Comparison of ENCODE assay signal across 8 cellular contexts in the genomic region with DNA sequence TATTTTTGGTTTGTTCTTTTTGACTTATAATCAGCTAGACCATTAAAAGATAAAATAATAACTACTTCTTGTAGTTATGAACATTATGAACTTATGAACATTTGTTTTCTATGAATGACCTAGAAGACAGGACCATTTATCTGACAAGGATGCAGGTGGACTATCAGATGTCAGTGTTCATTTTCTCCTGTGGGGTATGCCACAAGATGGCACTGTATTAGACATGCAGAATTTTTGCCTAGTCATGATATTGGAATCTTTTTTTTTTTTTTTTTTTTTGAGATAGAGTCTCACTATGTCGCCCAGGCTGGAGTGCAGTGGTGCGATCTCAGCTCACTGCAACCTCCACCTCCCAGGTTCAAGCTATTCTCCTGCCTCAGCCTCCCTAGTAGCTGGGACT. TPM values are rescaled to one million over a fixed set of nuclear protein-coding genes. Genes with fewer than 3 reads are reported as not detected.
DNase-seq lines count a peak whose midpoint lies in the region; ATAC-seq and TF ChIP-seq lines count a peak whose summit lies in the region.
"Not testable (repeated sequence)": the region's sequence is repeated elsewhere in the genome, so short reads cannot be mapped to it uniquely, and the experiment has no call there.

No MANE protein-coding gene starts in this region.

- not testable (repeated sequence) for H3K27me3 ChIP-seq in DND-41 (ENCODE audit: insufficient read depth, low read length, poor library complexity); brain microvascular endothelial cell (replicated peaks); neural progenitor cell

- not testable (repeated sequence) for H3K4me3 ChIP-seq in DND-41 (ENCODE audit: low read depth in 1 of 2, low read length in 2 of 2); brain microvascular endothelial cell (ENCODE audit: low read depth, low read length); fibroblast of villous mesenchyme (ENCODE audit: low read depth, low read length); neural progenitor cell

- not testable (repeated sequence) for H3K27me3 Mint-ChIP-seq in neural progenitor cell (ENCODE audit: insufficient read depth, low read depth)

- H3K36me3 ChIP-seq in DND-41 (ENCODE audit: insufficient read depth, low read length) = peaks cover 95% of the 10 kb centered on the region
- peaks cover 80% of the 10 kb centered on the region for H3K36me3 ChIP-seq in brain microvascular endothelial cell (replicated peaks)
- peaks cover 37% of the 10 kb centered on the region for H3K36me3 ChIP-seq in neural progenitor cell

- DNase-seq in AG08395 (ENCODE audit: low spot score) (peak; percentile 34), HT-29 (ENCODE audit: low spot score) (peak; percentile 12), NCI-H2171 treated with DMSO at 0.1 percent for 48 hours (lab: John Stamatoyannopoulos, UW) (peak; percentile 46), brain microvascular endothelial cell (peak; percentile 22), fibroblast of villous mesenchyme (ENCODE audit: low read depth) (peak; percentile 8)
- DNase-seq in DND-41; neural progenitor cell (ENCODE audit: low spot score): not testable (repeated sequence)

- in situ Hi-C loops in brain microvascular endothelial cell (cut with HindIII; ENCODE audit: low pct_ligation_motif_present, low sequenced_read_pairs) = not testable (repeated sequence)

- TF ChIP-seq CTCF in DND-41 (IDR thresholded peaks at IDR 0.05; ENCODE audit: borderline replicate concordance, extremely low read depth, low read length, poor library complexity, severe bottlenecking) = peak; percentile 40
- TF ChIP-seq CTCF in brain microvascular endothelial cell (IDR thresholded peaks at IDR 0.05; ENCODE audit: low read depth, low read length, missing control alignments) = peak; percentile 40
- TF ChIP-seq CTCF in fibroblast of villous mesenchyme (IDR thresholded peaks at IDR 0.05; ENCODE audit: insufficient read depth, low read depth, low read length) = peak; percentile 29
- peak; percentile 14 for TF ChIP-seq CTCF in neural progenitor cell (IDR thresholded peaks at IDR 0.05)

- ATAC-seq in DND-41 (ENCODE audit: insufficient read depth, low read depth) = not testable (repeated sequence)
- peak; percentile 56; the same call in 2 of the 3 replicates for ATAC-seq in SK-N-SH treated with all-trans-retinoic acid at 6 μM for 48 hours

- not testable (repeated sequence) for H2AFZ ChIP-seq in DND-41 (ENCODE audit: low read depth, low read length); neural progenitor cell (replicated peaks)

- not testable (repeated sequence) for H4K20me1 ChIP-seq in DND-41 (ENCODE audit: insufficient read depth, low read length); neural progenitor cell (ENCODE audit: low read depth)

- not testable (repeated sequence) for H3K9me3 Mint-ChIP-seq in neural progenitor cell

- not testable (repeated sequence) for H3F3A ChIP-seq in neural progenitor cell (ENCODE audit: low read depth)

- H3K36me3 Mint-ChIP-seq in neural progenitor cell = peaks cover 33% of the 10 kb centered on the region

- H3K27ac Mint-ChIP-seq in neural progenitor cell = not testable (repeated sequence)

- H3K4me2 ChIP-seq in DND-41 (ENCODE audit: insufficient read depth, low read length); neural progenitor cell: not testable (repeated sequence)

- H3K9ac ChIP-seq in DND-41 (ENCODE audit: low read depth, low read length); neural progenitor cell: not testable (repeated sequence)

- H3K9me3 ChIP-seq in DND-41 (ENCODE audit: insufficient read depth, low read length, severe bottlenecking) = peaks cover 10% of the 10 kb centered on the region
- not testable (repeated sequence) for H3K9me3 ChIP-seq in neural progenitor cell (ENCODE audit: low read depth)

- H3K27ac ChIP-seq in DND-41 (ENCODE audit: low read length); neural progenitor cell: not testable (repeated sequence)
- peak overlapping the region; percentile 30 for H3K27ac ChIP-seq in brain microvascular endothelial cell

- not testable (repeated sequence) for H3K79me2 ChIP-seq in DND-41 (ENCODE audit: insufficient read depth, low read length); neural progenitor cell (ENCODE audit: low read depth)

- not testable (repeated sequence) for H3K4me1 ChIP-seq in DND-41 (ENCODE audit: insufficient read depth, low read length); neural progenitor cell

- H3K4me1 Mint-ChIP-seq in neural progenitor cell = not testable (repeated sequence)

- H3K4me3 Mint-ChIP-seq in neural progenitor cell = not testable (repeated sequence)

RNA-seq across cellular contexts. Expression of gene PWP1, which starts 10.2 kb away (rescaled TPM):
- 32.0 and 34.8 TPM in 2 replicates for total RNA-seq in HT-29 (2014; rRNA removed; shearing (Covaris generic))
- 58.0 and 68.7 TPM in 2 replicates for total RNA-seq in fibroblast of villous mesenchyme
- total RNA-seq in neural progenitor cell (ENCODE audit: low replicate concordance) = 52.0 and 63.0 TPM in 2 replicates
